Comparison of ENCODE assay signal across 13 cellular contexts in the genomic region with DNA sequence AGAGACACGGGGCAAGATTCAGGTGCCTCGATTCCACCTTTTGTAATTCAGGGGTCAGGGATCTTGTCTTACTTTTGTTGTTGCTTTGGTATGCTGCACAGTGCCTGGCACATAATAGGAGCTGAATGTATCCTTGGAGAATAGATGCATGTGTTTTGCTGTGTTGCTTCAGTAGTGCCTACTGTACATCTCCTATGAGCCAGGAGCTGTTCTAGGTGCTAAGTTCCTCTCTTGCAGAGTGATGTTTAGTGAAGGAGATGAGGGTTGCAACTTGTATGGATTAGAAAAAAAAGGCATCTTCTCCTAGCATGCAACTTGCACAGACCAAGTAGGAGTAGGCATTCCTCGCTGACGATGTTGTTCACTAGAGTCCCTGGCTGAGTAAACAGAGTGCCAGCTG.
DNase-seq lines count a peak whose midpoint lies in the region; ATAC-seq and TF ChIP-seq lines count a peak whose summit lies in the region.
"Had no signal": no experiment of that assay in that cellular context is flagged by ENCODE, and none has a peak within 500 bp of the region (broad histone marks: within the 10 kb centered on the region; RNA-seq: fewer than 3 reads in every experiment).

No MANE protein-coding gene starts in this region.

- H3K9me3 ChIP-seq in cardiac muscle cell (ENCODE audit: low read depth) (no peaks in the 10 kb centered on the region), heart right ventricle (no peaks in the 10 kb centered on the region), neuronal stem cell (replicated peaks in 1 of 2; ENCODE audit: control insufficient read depth in 2 of 2, insufficient read depth in 1 of 2, low read depth in 1 of 2, low read length in 2 of 2) (no peaks in the 10 kb centered on the region)
- H3K9me3 ChIP-seq: BLaER1, Caco-2 had no signal

- no peak overlapping the region for H2BK12ac ChIP-seq in neuronal stem cell (ENCODE audit: low read length)

- H3K36me3 ChIP-seq in cardiac muscle cell (no peaks in the 10 kb centered on the region), heart right ventricle (no peaks in the 10 kb centered on the region), neuronal stem cell (replicated peaks in 1 of 2; ENCODE audit: control insufficient read depth in 2 of 2, insufficient read depth in 2 of 2, low read length in 2 of 2) (no peaks in the 10 kb centered on the region)
- H3K36me3 ChIP-seq: BLaER1 had no signal

- no peak overlapping the region for H2BK5ac ChIP-seq in neuronal stem cell (ENCODE audit: low read length)

- no peak overlapping the region for H2AFZ ChIP-seq in neuronal stem cell (ENCODE audit: low read length)

- 88 to 96% methylated on average over 4 of the region's 4 CpGs for WGBS in heart right ventricle, 2 donors
- no CpG with 5 or more reads among the region's 4 CpGs for WGBS in neuronal stem cell (ENCODE audit: extremely low coverage in 2 of 2, insufficient read length in 2 of 2, insufficient replicate concordance in 1 of 2), 2 donors

- no peak overlapping the region for H4K91ac ChIP-seq in neuronal stem cell (ENCODE audit: low read depth, low read length, poor library complexity)

- no peaks in the 10 kb centered on the region for H3K4me1 ChIP-seq in cardiac muscle cell (ENCODE audit: low read depth)
- peaks cover 0 to 12% (median 4%) of the 10 kb centered on the region in 9 donors for H3K4me1 ChIP-seq in heart right ventricle
- H3K4me1 ChIP-seq in neuronal stem cell (ENCODE audit: control insufficient read depth in 2 of 2, insufficient read depth in 1 of 2, low read depth in 1 of 2, low read length in 2 of 2), result peaks cover 0 to 8% of the 10 kb centered on the region in 2 donors
- H3K4me1 ChIP-seq: BLaER1, Caco-2 had no signal

- H3K9ac ChIP-seq in neuronal stem cell (ENCODE audit: low read depth, low read length, poor library complexity), result no peak overlapping the region
- H3K9ac ChIP-seq: BLaER1 had no signal

- intact Hi-C loops in heart right ventricle (cut with DNase I), result no loop called here

- H4K8ac ChIP-seq in neuronal stem cell (ENCODE audit: low read depth, low read length), result peak overlapping the region; percentile 67

- H3K27ac ChIP-seq in cardiac muscle cell, result no peak overlapping the region
- H3K27ac ChIP-seq in heart right ventricle, result no peak overlapping the region
- no peak overlapping the region for H3K27ac ChIP-seq in neuronal stem cell (replicated peaks; ENCODE audit: low read length)
- H3K27ac ChIP-seq: BLaER1 had no signal

- H2BK120ac ChIP-seq in neuronal stem cell (ENCODE audit: low read depth, low read length), result no peak overlapping the region

- peaks cover 2% of the 10 kb centered on the region for H3K79me1 ChIP-seq in neuronal stem cell (ENCODE audit: low read depth, low read length)

- no peak overlapping the region for H3K23ac ChIP-seq in neuronal stem cell (ENCODE audit: low read depth, low read length, poor library complexity)

- H3K27me3 ChIP-seq in cardiac muscle cell (no peaks in the 10 kb centered on the region), heart right ventricle (peaks cover 0 to 4% (median 0%) of the 10 kb centered on the region in 7 donors), neuronal stem cell (ENCODE audit: control insufficient read depth in 3 of 3, insufficient read depth in 3 of 3, low read depth in 1 of 3, low read length in 3 of 3) (no peaks in the 10 kb centered on the region)
- H3K27me3 ChIP-seq: BLaER1 had no signal

- no peak for TF ChIP-seq CTCF in cardiac muscle cell (IDR thresholded peaks at IDR 0.05; ENCODE audit: low read depth, low read length)
- TF ChIP-seq CTCF in heart right ventricle (IDR thresholded peaks at IDR 0.05), result no peak

- H3K4me3 ChIP-seq in cardiac muscle cell, result no peak overlapping the region
- no peak overlapping the region for H3K4me3 ChIP-seq in heart right ventricle
- H3K4me3 ChIP-seq in neuronal stem cell (ENCODE audit: low read length in 2 of 2), result no peak overlapping the region
- H3K4me3 ChIP-seq: BLaER1 had no signal

- DNase-seq in cardiac muscle cell (ENCODE audit: low read depth in 1 of 2, low spot score in 1 of 2) (peak; percentile 7 to 41), heart right ventricle (no peak), neuronal stem cell (ENCODE audit: low spot score) (no peak), hypothalamus (lab: John Stamatoyannopoulos, UW) (no peak), NCI-H2081 (lab: John Stamatoyannopoulos, UW) (no peak), DMS153 (lab: John Stamatoyannopoulos, UW) (no peak)
- DNase-seq: 8988T; AML-193; Caco-2; CD8-positive, alpha-beta memory T cell had no signal

- H2AK5ac ChIP-seq in neuronal stem cell (ENCODE audit: low read depth, low read length), result peak overlapping the region; percentile 48

- H2BK15ac ChIP-seq in neuronal stem cell (ENCODE audit: low read length), result no peak overlapping the region

- no peak overlapping the region for H3K4ac ChIP-seq in neuronal stem cell (ENCODE audit: low read length)

- no peak for ATAC-seq in heart right ventricle
- ATAC-seq in SK-N-SH treated with all-trans-retinoic acid at 6 μM for 48 hours, result 0 out of 3 replicates have a peak, but pooled peaks have one; percentile 21
- ATAC-seq: HCT116 had no signal

- H3K4me2 ChIP-seq in neuronal stem cell (ENCODE audit: insufficient read depth, low read length, poor library complexity, severe bottlenecking), result no peak overlapping the region
- H3K4me2 ChIP-seq: BLaER1 had no signal

- H3K14ac ChIP-seq in neuronal stem cell (ENCODE audit: low read length), result no peak overlapping the region

- H3K18ac ChIP-seq in neuronal stem cell (ENCODE audit: low read length), result no peak overlapping the region

TF ChIP-seq in SK-N-SH treated with all-trans-retinoic acid at 6 μM for 48 hours, 23 proteins besides CTCF, POLR2A, EP300 and RAD21:
- TF ChIP-seq, protein P1, sequence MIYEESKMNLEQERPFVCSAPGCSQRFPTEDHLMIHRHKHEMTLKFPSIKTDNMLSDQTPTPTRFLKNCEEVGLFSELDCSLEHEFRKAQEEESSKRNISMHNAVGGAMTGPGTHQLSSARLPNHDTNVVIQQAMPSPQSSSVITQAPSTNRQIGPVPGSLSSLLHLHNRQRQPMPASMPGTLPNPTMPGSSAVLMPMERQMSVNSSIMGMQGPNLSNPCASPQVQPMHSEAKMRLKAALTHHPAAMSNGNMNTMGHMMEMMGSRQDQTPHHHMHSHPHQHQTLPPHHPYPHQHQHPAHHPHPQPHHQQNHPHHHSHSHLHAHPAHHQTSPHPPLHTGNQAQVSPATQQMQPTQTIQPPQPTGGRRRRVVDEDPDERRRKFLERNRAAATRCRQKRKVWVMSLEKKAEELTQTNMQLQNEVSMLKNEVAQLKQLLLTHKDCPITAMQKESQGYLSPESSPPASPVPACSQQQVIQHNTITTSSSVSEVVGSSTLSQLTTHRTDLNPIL (CRISPR knock-in tag; IDR thresholded peaks at IDR 0.05; ENCODE audit: low read depth), result no peak
- TF ChIP-seq PPARA (CRISPR knock-in tag; IDR thresholded peaks at IDR 0.05; ENCODE audit: borderline replicate concordance) (no peak), OSR1 (CRISPR knock-in tag; IDR thresholded peaks at IDR 0.05) (no peak)
- TF ChIP-seq, protein P2, sequence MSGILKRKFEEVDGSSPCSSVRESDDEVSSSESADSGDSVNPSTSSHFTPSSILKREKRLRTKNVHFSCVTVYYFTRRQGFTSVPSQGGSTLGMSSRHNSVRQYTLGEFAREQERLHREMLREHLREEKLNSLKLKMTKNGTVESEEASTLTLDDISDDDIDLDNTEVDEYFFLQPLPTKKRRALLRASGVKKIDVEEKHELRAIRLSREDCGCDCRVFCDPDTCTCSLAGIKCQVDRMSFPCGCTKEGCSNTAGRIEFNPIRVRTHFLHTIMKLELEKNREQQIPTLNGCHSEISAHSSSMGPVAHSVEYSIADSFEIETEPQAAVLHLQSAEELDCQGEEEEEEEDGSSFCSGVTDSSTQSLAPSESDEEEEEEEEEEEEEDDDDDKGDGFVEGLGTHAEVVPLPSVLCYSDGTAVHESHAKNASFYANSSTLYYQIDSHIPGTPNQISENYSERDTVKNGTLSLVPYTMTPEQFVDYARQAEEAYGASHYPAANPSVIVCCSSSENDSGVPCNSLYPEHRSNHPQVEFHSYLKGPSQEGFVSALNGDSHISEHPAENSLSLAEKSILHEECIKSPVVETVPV (CRISPR knock-in tag; IDR thresholded peaks at IDR 0.05), result no peak
TF ChIP-seq in SK-N-SH treated with all-trans-retinoic acid at 6 μM for 48 hours: peak in this region for 0.

Comparison
In these comparisons a context has a peak if more than half of its experiments do, and no peak if none do; other contexts are left out.
1. DNase-seq: peak in cardiac muscle cell (2 of 2); none in heart right ventricle (0 of 2), neuronal stem cell (single experiment), hypothalamus (0 of 51), NCI-H2081 (0 of 2) and DMS153 (single experiment).